ENCODE assay signal across 8 cellular contexts in the genomic region with DNA sequence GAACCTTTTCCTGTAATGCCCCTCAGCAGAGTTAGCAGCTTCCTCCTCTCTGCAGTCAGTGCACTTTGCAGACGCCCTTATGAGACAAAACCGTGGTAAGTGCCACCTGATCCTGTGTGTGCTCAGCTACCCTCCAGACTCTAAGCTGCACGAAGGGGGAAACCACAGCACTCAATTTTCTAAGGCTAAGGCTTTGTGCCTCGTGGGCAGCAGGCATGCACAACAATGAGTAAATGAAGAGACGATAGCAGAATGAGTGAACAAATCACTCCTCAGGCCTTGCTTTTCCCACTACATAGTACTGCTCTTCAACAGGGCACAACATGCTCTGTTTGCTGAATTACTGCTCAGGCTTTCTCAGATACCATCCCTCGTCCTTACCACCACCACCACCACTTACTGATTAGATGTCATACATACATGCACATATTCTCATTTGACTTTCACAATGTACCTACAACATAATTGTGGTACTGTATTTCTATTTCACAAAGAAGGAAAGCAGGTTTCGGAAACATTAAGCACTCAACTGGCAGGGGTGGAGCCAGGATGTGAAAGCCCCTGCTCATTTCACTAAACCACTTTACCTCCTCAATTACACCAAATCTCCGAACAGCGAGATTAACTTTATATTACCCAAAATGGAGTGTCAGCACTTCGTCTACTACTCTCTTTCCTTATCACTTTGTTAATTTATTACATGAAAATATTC.
DNase-seq lines count a peak whose midpoint lies in the region; ATAC-seq and TF ChIP-seq lines count a peak whose summit lies in the region.

No MANE protein-coding gene starts in this region.

- TF ChIP-seq CTCF in Loucy (conservative IDR thresholded peaks at IDR 0.05; ENCODE audit: low read length) = no peak
- TF ChIP-seq CTCF in Calu3 (IDR thresholded peaks at IDR 0.05; ENCODE audit: unreplicated experiment) = no peak

- DNase-seq in activated CD4-positive, alpha-beta memory T cell treated with anti-CD3 and anti-CD28 coated beads for 36 hours = peak; percentile 75
- DNase-seq in kidney tubule cell (ENCODE audit: low spot score) = peak; percentile 45
- peak; percentile 74 to 76 for DNase-seq in stimulated activated naive CD8-positive, alpha-beta T cell treated with anti-CD3 and anti-CD28 coated beads, Interleukin-15, amount 100 ng/mL, for 72 hours
- no peak for DNase-seq in Calu3
- DNase-seq in NCI-H1694 treated with DMSO at 0.1 percent for 48 hours (lab: John Stamatoyannopoulos, UW) = no peak

- TF ChIP-seq POLR2A in GM15510 (IDR thresholded peaks at IDR 0.05; ENCODE audit: borderline replicate concordance, extremely low read depth, insufficient read length) = peak; percentile 14

- POLR2A ChIA-PET in activated CD4-positive, alpha-beta memory T cell treated with anti-CD3 and anti-CD28 coated beads for 36 hours (lab: Charles Lee) = interaction anchor here (1.0 to 1.1 kb wide), 3 partner anchors 34 to 208 kb away, joined by 3 to 5 read pairs (median 3); a partner anchor contains a TSS

- CTCF ChIA-PET in activated CD4-positive, alpha-beta memory T cell treated with anti-CD3 and anti-CD28 coated beads for 36 hours (lab: Charles Lee) = interaction anchor here (0.7 to 2.3 kb wide), 5 partner anchors 10 to 496 kb away, joined by 3 to 8 read pairs (median 3); no protein-coding TSS in a partner anchor
- CTCF ChIA-PET in Calu3 (lab: Charles Lee) = interaction anchor here (1.1 kb wide), 1 partner anchor 16 kb away, joined by 3 read pairs; no protein-coding TSS in a partner anchor

- H3K9ac ChIP-seq in Loucy (ENCODE audit: low read depth, low read length, poor library complexity, severe bottlenecking) = peak overlapping the region; percentile 70

- H3K9me3 ChIP-seq in Loucy (ENCODE audit: insufficient read depth, low read depth, low read length) = no peaks in the 10 kb centered on the region

- no TSS peak for BruUV-seq in Calu3 (replicated peaks; lab: Mats Ljungman, UMichigan)

- peaks cover 55% of the 10 kb centered on the region for H3K4me1 ChIP-seq in Loucy (ENCODE audit: insufficient read depth, low read length, poor library complexity, severe bottlenecking)

- peak overlapping the region; percentile 72 for H3K4me2 ChIP-seq in Loucy (ENCODE audit: low read depth, low read length, poor library complexity, severe bottlenecking)

- intact Hi-C loops in activated CD4-positive, alpha-beta memory T cell treated with anti-CD3 and anti-CD28 coated beads for 36 hours (cut with micrococcal nuclease) = loop anchor here (1.0 to 2.0 kb wide), 9 partner anchors 27 to 535 kb away; a partner anchor contains a TSS
- intact Hi-C loops in Calu3 (cut with micrococcal nuclease; ENCODE audit: unreplicated experiment) = no loop called here

- peaks cover 19% of the 10 kb centered on the region for H3F3A ChIP-seq in Loucy (ENCODE audit: low read depth)

- ATAC-seq in GM21619 (IDR thresholded peaks at IDR 0.05; ENCODE audit: unreplicated experiment) = peak; percentile 71
- peak; percentile 92 for ATAC-seq in stimulated activated naive CD8-positive, alpha-beta T cell treated with anti-CD3 and anti-CD28 coated beads, Interleukin-15, amount 100 ng/mL, for 72 hours

- H3K27ac Mint-ChIP-seq in activated CD4-positive, alpha-beta memory T cell treated with anti-CD3 and anti-CD28 coated beads for 36 hours = peak overlapping the region; percentile 93
- peak overlapping the region; percentile 81 to 84 for H3K27ac Mint-ChIP-seq in stimulated activated naive CD8-positive, alpha-beta T cell treated with anti-CD3 and anti-CD28 coated beads, Interleukin-15, amount 100 ng/mL, for 72 hours
- H3K27ac Mint-ChIP-seq in Calu3 (ENCODE audit: unreplicated experiment) = no peak overlapping the region

- no peaks in the 10 kb centered on the region for H3K9me3 Mint-ChIP-seq in activated CD4-positive, alpha-beta memory T cell treated with anti-CD3 and anti-CD28 coated beads for 36 hours
- H3K9me3 Mint-ChIP-seq in stimulated activated naive CD8-positive, alpha-beta T cell treated with anti-CD3 and anti-CD28 coated beads, Interleukin-15, amount 100 ng/mL, for 72 hours = no peaks in the 10 kb centered on the region
- H3K9me3 Mint-ChIP-seq in Calu3 (ENCODE audit: low read depth, unreplicated experiment) = no peaks in the 10 kb centered on the region

- H3K4me1 Mint-ChIP-seq in activated CD4-positive, alpha-beta memory T cell treated with anti-CD3 and anti-CD28 coated beads for 36 hours (ENCODE audit: low read depth) = peaks cover 49% of the 10 kb centered on the region
- peaks cover 48% of the 10 kb centered on the region for H3K4me1 Mint-ChIP-seq in stimulated activated naive CD8-positive, alpha-beta T cell treated with anti-CD3 and anti-CD28 coated beads, Interleukin-15, amount 100 ng/mL, for 72 hours
- no peaks in the 10 kb centered on the region for H3K4me1 Mint-ChIP-seq in Calu3 (ENCODE audit: low read depth, unreplicated experiment)

- H2AFZ ChIP-seq in Loucy (ENCODE audit: low read length) = peak overlapping the region; percentile 53

- H3K27me3 ChIP-seq in Loucy (ENCODE audit: insufficient read depth, low read length, poor library complexity, severe bottlenecking) = no peaks in the 10 kb centered on the region

- H4K20me1 ChIP-seq in Loucy (ENCODE audit: insufficient read depth, low read length, poor library complexity, severe bottlenecking) = no peaks in the 10 kb centered on the region

- H3K4me3 Mint-ChIP-seq in activated CD4-positive, alpha-beta memory T cell treated with anti-CD3 and anti-CD28 coated beads for 36 hours = peak overlapping the region; percentile 67
- peak overlapping the region; percentile 61 to 63 for H3K4me3 Mint-ChIP-seq in stimulated activated naive CD8-positive, alpha-beta T cell treated with anti-CD3 and anti-CD28 coated beads, Interleukin-15, amount 100 ng/mL, for 72 hours
- H3K4me3 Mint-ChIP-seq in Calu3 (ENCODE audit: low read depth, unreplicated experiment) = no peak overlapping the region

- H3K36me3 ChIP-seq in Loucy (ENCODE audit: insufficient read depth, low read length) = no peaks in the 10 kb centered on the region

- H3K79me2 ChIP-seq in Loucy (ENCODE audit: insufficient read depth, low read length) = no peaks in the 10 kb centered on the region

- no peaks in the 10 kb centered on the region for H3K9me2 ChIP-seq in Loucy (replicated peaks; ENCODE audit: low read depth, low read length)

- peak overlapping the region; percentile 54 for H3K4me3 ChIP-seq in Loucy (ENCODE audit: low read length, poor library complexity, severe bottlenecking)

- no peaks in the 10 kb centered on the region for H3K27me3 Mint-ChIP-seq in activated CD4-positive, alpha-beta memory T cell treated with anti-CD3 and anti-CD28 coated beads for 36 hours
- no peaks in the 10 kb centered on the region for H3K27me3 Mint-ChIP-seq in stimulated activated naive CD8-positive, alpha-beta T cell treated with anti-CD3 and anti-CD28 coated beads, Interleukin-15, amount 100 ng/mL, for 72 hours
- no peaks in the 10 kb centered on the region for H3K27me3 Mint-ChIP-seq in Calu3 (ENCODE audit: unreplicated experiment)

- H3K36me3 Mint-ChIP-seq in activated CD4-positive, alpha-beta memory T cell treated with anti-CD3 and anti-CD28 coated beads for 36 hours = no peaks in the 10 kb centered on the region
- no peaks in the 10 kb centered on the region for H3K36me3 Mint-ChIP-seq in Calu3 (ENCODE audit: insufficient read depth, unreplicated experiment)

Comparison
In these comparisons a context has a peak if more than half of its experiments do, and no peak if none do; other contexts are left out.
1. DNase-seq: peak in activated CD4-positive, alpha-beta memory T cell treated with anti-CD3 and anti-CD28 coated beads for 36 hours (single experiment), kidney tubule cell (single experiment) and stimulated activated naive CD8-positive, alpha-beta T cell treated with anti-CD3 and anti-CD28 coated beads, Interleukin-15, amount 100 ng/mL, for 72 hours (2 of 2); none in Calu3 (single experiment) and NCI-H1694 treated with DMSO at 0.1 percent for 48 hours (single experiment).